In genomic region chr6:144012534-144012933, GRCh38 we compare ENCODE assay signal across 1 cellular context.
TF ChIP-seq lines count a peak whose summit lies in the region.

No MANE protein-coding gene starts in this region.

TF ChIP-seq in IMR-90, 13 proteins besides CTCF, POLR2A, EP300 and RAD21:
- no peak for TF ChIP-seq NFE2L2 (IDR thresholded peaks at IDR 0.05; ENCODE audit: low read depth, low read length)
- TF ChIP-seq RFX5 (IDR thresholded peaks at IDR 0.05; ENCODE audit: low read depth, low read length): no peak
- no peak for TF ChIP-seq RCOR1 (IDR thresholded peaks at IDR 0.05; ENCODE audit: insufficient replicate concordance, low read length)
- no peak for TF ChIP-seq MXI1 (IDR thresholded peaks at IDR 0.05; ENCODE audit: borderline replicate concordance, low read depth, low read length)
- TF ChIP-seq CHD1 (IDR thresholded peaks at IDR 0.05; ENCODE audit: low read depth, low read length): no peak
- no peak for TF ChIP-seq USF2 (IDR thresholded peaks at IDR 0.05; ENCODE audit: low read depth, low read length)
- no peak for TF ChIP-seq CEBPB (IDR thresholded peaks at IDR 0.05; ENCODE audit: low read depth, low read length)
- no peak for TF ChIP-seq MAFK (IDR thresholded peaks at IDR 0.05; ENCODE audit: low read depth, low read length)
- TF ChIP-seq SMC3 (IDR thresholded peaks at IDR 0.05; ENCODE audit: low read depth, low read length): no peak
- no peak for TF ChIP-seq ELK1 (IDR thresholded peaks at IDR 0.05; ENCODE audit: borderline replicate concordance, low read depth, low read length)
- no peak for TF ChIP-seq FOS (IDR thresholded peaks at IDR 0.05; ENCODE audit: low read depth, low read length)
- no peak for TF ChIP-seq BHLHE40 (IDR thresholded peaks at IDR 0.05; ENCODE audit: low read depth, low read length)
- no peak for TF ChIP-seq MAZ (IDR thresholded peaks at IDR 0.05; ENCODE audit: borderline replicate concordance, low read depth, low read length)
